Comparison of ENCODE assay signal across 1 cellular context in genomic region chr3:52177701-52178042, GRCh38.
TF ChIP-seq lines count a peak whose summit lies in the region.

No MANE protein-coding gene starts in this region.

TF ChIP-seq in HepG2, 621 proteins besides CTCF, POLR2A, EP300 and RAD21 (continued from another document):
- TF ChIP-seq ZNF646 (CRISPR knock-in tag; IDR thresholded peaks at IDR 0.05) (0 out of 2 replicates have a peak, but pooled peaks have one; percentile 34), FOXA1 (IDR thresholded peaks at IDR 0.05) (no peak), FOXA1 (CRISPR knock-in tag; IDR thresholded peaks at IDR 0.05) (0 out of 2 replicates have a peak, but pooled peaks have one; percentile 17), TFE3 (CRISPR knock-in tag; IDR thresholded peaks at IDR 0.05) (0 out of 2 replicates have a peak, but pooled peaks have one; percentile 18), HIVEP1 (CRISPR knock-in tag; IDR thresholded peaks at IDR 0.05) (no peak), HOMEZ (CRISPR knock-in tag; IDR thresholded peaks at IDR 0.05; ENCODE audit: low read depth) (no peak), TRIM24 (CRISPR knock-in tag; IDR thresholded peaks at IDR 0.05) (no peak), ZNF350 (CRISPR knock-in tag; IDR thresholded peaks at IDR 0.05; ENCODE audit: borderline replicate concordance, low read depth) (peak; percentile 38; the same call in 1 of the 2 replicates)
TF ChIP-seq in HepG2: peak in this region for 43.
